Comparison of ENCODE assay signal across 1 cellular context in the genomic region with DNA sequence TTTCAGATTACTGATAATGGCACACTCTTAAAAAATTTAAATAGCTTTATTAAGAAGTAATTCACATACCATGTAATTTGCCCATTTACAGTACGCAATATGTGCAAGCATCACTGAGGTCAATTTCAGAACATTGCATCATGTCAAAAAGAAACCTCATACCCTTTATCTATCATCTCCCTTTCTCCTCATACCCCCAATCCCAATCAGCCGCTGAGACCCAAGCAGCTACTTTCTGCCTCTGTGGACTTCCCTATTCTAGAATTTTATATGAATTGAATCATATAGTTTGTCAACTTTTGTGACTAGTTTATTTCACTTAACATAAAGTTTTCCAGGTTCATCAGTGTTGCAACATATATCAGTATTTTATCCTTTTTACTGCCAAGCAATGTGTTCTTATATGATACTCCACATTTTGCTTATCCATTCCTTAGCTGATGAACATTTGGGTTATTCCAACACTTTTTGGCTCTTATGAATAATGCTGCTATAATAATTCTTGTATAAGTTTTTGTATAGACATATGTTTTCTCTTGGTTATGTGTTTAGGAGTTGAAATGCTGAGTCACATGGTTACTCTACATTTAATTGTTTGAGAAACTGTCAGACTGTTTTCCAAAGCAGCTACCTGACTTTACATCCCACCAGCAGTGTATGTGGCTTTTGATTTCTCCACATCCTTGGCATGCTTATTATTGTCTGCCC.
TF ChIP-seq lines count a peak whose summit lies in the region.

No MANE protein-coding gene starts in this region.

TF ChIP-seq in K562, 482 proteins besides CTCF, POLR2A, EP300 and RAD21 (continued from another document and continues in another):
- TF ChIP-seq RBM25 (IDR thresholded peaks at IDR 0.05; ENCODE audit: low read depth, low read length, severe bottlenecking) (no peak), GTF2F1 (IDR thresholded peaks at IDR 0.05; ENCODE audit: low read depth, low read length) (no peak), RBFOX2 (IDR thresholded peaks at IDR 0.05; ENCODE audit: low read depth, low read length) (peak; percentile 56), TRIM24 (IDR thresholded peaks at IDR 0.05) (peak; percentile 98 to 99), ZNF239 (CRISPR knock-in tag; IDR thresholded peaks at IDR 0.05) (no peak), ZNF133 (CRISPR knock-in tag; IDR thresholded peaks at IDR 0.05) (no peak), MAZ (CRISPR knock-in tag; conservative IDR thresholded peaks at IDR 0.05 in 1 of 2, IDR thresholded peaks at IDR 0.05 in 1 of 2) (peak in 1 of 2 experiments; percentile 42; a peak in 2 of 4 replicates), CEBPB (tag; IDR thresholded peaks at IDR 0.05) (peak; percentile 86), ZKSCAN8 (CRISPR knock-in tag; IDR thresholded peaks at IDR 0.05) (no peak; the same call in 1 of the 2 replicates), PPARD (CRISPR knock-in tag; IDR thresholded peaks at IDR 0.05) (no peak), HDAC3 (IDR thresholded peaks at IDR 0.05; ENCODE audit: borderline replicate concordance, partially characterized antibody) (no peak), TEAD1 (CRISPR knock-in tag; IDR thresholded peaks at IDR 0.05) (0 out of 4 replicates have a peak, but pooled peaks of 1 of the 2 experiments have one; percentile 19), ZNF583 (CRISPR knock-in tag; IDR thresholded peaks at IDR 0.05) (no peak), RCOR1 (IDR thresholded peaks at IDR 0.05; ENCODE audit: borderline replicate concordance in 1 of 2, low read depth in 2 of 2, low read length in 2 of 2) (peak in 1 of 2 experiments; percentile 71; a peak in 1 of 4 replicates), FOXM1 (IDR thresholded peaks at IDR 0.05; ENCODE audit: low read depth) (no peak), FOXM1 (CRISPR knock-in tag; IDR thresholded peaks at IDR 0.05; ENCODE audit: low read depth) (no peak), NR2C2 (CRISPR knock-in tag; IDR thresholded peaks at IDR 0.05) (no peak), NR2C2 (tag; IDR thresholded peaks at IDR 0.05) (peak; percentile 54), TAF15 (IDR thresholded peaks at IDR 0.05; ENCODE audit: low read depth, low read length) (no peak), RB1 (IDR thresholded peaks at IDR 0.05; ENCODE audit: low read depth) (no peak), RBM17 (IDR thresholded peaks at IDR 0.05; ENCODE audit: borderline replicate concordance, low read depth, low read length) (no peak), ESRRA (IDR thresholded peaks at IDR 0.05; ENCODE audit: borderline replicate concordance, low read depth) (0 out of 2 replicates have a peak, but pooled peaks have one; percentile 27), ETV1 (tag; conservative IDR thresholded peaks at IDR 0.05; ENCODE audit: low read depth) (0 out of 2 replicates have a peak, but pooled peaks have one; percentile 43), KLF6 (CRISPR knock-in tag; IDR thresholded peaks at IDR 0.05; ENCODE audit: borderline replicate concordance) (0 out of 2 replicates have a peak, but pooled peaks have one; percentile 49), SRSF3 (IDR thresholded peaks at IDR 0.05; ENCODE audit: insufficient read depth, low read length) (no peak)
- TF ChIP-seq, protein P1, sequence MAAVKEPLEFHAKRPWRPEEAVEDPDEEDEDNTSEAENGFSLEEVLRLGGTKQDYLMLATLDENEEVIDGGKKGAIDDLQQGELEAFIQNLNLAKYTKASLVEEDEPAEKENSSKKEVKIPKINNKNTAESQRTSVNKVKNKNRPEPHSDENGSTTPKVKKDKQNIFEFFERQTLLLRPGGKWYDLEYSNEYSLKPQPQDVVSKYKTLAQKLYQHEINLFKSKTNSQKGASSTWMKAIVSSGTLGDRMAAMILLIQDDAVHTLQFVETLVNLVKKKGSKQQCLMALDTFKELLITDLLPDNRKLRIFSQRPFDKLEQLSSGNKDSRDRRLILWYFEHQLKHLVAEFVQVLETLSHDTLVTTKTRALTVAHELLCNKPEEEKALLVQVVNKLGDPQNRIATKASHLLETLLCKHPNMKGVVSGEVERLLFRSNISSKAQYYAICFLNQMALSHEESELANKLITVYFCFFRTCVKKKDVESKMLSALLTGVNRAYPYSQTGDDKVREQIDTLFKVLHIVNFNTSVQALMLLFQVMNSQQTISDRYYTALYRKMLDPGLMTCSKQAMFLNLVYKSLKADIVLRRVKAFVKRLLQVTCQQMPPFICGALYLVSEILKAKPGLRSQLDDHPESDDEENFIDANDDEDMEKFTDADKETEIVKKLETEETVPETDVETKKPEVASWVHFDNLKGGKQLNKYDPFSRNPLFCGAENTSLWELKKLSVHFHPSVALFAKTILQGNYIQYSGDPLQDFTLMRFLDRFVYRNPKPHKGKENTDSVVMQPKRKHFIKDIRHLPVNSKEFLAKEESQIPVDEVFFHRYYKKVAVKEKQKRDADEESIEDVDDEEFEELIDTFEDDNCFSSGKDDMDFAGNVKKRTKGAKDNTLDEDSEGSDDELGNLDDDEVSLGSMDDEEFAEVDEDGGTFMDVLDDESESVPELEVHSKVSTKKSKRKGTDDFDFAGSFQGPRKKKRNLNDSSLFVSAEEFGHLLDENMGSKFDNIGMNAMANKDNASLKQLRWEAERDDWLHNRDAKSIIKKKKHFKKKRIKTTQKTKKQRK (IDR thresholded peaks at IDR 0.05; ENCODE audit: borderline replicate concordance, low read depth, low read length) = no peak
- TF ChIP-seq, protein P2, sequence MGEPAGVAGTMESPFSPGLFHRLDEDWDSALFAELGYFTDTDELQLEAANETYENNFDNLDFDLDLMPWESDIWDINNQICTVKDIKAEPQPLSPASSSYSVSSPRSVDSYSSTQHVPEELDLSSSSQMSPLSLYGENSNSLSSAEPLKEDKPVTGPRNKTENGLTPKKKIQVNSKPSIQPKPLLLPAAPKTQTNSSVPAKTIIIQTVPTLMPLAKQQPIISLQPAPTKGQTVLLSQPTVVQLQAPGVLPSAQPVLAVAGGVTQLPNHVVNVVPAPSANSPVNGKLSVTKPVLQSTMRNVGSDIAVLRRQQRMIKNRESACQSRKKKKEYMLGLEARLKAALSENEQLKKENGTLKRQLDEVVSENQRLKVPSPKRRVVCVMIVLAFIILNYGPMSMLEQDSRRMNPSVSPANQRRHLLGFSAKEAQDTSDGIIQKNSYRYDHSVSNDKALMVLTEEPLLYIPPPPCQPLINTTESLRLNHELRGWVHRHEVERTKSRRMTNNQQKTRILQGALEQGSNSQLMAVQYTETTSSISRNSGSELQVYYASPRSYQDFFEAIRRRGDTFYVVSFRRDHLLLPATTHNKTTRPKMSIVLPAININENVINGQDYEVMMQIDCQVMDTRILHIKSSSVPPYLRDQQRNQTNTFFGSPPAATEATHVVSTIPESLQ (CRISPR knock-in tag; IDR thresholded peaks at IDR 0.05) = no peak
- TF ChIP-seq, protein P3, sequence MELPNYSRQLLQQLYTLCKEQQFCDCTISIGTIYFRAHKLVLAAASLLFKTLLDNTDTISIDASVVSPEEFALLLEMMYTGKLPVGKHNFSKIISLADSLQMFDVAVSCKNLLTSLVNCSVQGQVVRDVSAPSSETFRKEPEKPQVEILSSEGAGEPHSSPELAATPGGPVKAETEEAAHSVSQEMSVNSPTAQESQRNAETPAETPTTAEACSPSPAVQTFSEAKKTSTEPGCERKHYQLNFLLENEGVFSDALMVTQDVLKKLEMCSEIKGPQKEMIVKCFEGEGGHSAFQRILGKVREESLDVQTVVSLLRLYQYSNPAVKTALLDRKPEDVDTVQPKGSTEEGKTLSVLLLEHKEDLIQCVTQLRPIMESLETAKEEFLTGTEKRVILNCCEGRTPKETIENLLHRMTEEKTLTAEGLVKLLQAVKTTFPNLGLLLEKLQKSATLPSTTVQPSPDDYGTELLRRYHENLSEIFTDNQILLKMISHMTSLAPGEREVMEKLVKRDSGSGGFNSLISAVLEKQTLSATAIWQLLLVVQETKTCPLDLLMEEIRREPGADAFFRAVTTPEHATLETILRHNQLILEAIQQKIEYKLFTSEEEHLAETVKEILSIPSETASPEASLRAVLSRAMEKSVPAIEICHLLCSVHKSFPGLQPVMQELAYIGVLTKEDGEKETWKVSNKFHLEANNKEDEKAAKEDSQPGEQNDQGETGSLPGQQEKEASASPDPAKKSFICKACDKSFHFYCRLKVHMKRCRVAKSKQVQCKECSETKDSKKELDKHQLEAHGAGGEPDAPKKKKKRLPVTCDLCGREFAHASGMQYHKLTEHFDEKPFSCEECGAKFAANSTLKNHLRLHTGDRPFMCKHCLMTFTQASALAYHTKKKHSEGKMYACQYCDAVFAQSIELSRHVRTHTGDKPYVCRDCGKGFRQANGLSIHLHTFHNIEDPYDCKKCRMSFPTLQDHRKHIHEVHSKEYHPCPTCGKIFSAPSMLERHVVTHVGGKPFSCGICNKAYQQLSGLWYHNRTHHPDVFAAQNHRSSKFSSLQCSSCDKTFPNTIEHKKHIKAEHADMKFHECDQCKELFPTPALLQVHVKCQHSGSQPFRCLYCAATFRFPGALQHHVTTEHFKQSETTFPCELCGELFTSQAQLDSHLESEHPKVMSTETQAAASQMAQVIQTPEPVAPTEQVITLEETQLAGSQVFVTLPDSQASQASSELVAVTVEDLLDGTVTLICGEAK (IDR thresholded peaks at IDR 0.05) = 0 out of 2 replicates have a peak, but pooled peaks have one; percentile 22
- TF ChIP-seq, protein P3 (CRISPR knock-in tag; IDR thresholded peaks at IDR 0.05) = no peak
- TF ChIP-seq, protein P4, sequence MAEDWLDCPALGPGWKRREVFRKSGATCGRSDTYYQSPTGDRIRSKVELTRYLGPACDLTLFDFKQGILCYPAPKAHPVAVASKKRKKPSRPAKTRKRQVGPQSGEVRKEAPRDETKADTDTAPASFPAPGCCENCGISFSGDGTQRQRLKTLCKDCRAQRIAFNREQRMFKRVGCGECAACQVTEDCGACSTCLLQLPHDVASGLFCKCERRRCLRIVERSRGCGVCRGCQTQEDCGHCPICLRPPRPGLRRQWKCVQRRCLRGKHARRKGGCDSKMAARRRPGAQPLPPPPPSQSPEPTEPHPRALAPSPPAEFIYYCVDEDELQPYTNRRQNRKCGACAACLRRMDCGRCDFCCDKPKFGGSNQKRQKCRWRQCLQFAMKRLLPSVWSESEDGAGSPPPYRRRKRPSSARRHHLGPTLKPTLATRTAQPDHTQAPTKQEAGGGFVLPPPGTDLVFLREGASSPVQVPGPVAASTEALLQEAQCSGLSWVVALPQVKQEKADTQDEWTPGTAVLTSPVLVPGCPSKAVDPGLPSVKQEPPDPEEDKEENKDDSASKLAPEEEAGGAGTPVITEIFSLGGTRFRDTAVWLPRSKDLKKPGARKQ (CRISPR knock-in tag; IDR thresholded peaks at IDR 0.05) = no peak
- TF ChIP-seq, protein P5, sequence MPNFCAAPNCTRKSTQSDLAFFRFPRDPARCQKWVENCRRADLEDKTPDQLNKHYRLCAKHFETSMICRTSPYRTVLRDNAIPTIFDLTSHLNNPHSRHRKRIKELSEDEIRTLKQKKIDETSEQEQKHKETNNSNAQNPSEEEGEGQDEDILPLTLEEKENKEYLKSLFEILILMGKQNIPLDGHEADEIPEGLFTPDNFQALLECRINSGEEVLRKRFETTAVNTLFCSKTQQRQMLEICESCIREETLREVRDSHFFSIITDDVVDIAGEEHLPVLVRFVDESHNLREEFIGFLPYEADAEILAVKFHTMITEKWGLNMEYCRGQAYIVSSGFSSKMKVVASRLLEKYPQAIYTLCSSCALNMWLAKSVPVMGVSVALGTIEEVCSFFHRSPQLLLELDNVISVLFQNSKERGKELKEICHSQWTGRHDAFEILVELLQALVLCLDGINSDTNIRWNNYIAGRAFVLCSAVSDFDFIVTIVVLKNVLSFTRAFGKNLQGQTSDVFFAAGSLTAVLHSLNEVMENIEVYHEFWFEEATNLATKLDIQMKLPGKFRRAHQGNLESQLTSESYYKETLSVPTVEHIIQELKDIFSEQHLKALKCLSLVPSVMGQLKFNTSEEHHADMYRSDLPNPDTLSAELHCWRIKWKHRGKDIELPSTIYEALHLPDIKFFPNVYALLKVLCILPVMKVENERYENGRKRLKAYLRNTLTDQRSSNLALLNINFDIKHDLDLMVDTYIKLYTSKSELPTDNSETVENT (CRISPR knock-in tag; IDR thresholded peaks at IDR 0.05) = no peak
- TF ChIP-seq, protein P6, sequence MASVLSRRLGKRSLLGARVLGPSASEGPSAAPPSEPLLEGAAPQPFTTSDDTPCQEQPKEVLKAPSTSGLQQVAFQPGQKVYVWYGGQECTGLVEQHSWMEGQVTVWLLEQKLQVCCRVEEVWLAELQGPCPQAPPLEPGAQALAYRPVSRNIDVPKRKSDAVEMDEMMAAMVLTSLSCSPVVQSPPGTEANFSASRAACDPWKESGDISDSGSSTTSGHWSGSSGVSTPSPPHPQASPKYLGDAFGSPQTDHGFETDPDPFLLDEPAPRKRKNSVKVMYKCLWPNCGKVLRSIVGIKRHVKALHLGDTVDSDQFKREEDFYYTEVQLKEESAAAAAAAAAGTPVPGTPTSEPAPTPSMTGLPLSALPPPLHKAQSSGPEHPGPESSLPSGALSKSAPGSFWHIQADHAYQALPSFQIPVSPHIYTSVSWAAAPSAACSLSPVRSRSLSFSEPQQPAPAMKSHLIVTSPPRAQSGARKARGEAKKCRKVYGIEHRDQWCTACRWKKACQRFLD (CRISPR knock-in tag; IDR thresholded peaks at IDR 0.05) = peak; percentile 46; the same call in 1 of the 2 replicates
- TF ChIP-seq, protein P7, sequence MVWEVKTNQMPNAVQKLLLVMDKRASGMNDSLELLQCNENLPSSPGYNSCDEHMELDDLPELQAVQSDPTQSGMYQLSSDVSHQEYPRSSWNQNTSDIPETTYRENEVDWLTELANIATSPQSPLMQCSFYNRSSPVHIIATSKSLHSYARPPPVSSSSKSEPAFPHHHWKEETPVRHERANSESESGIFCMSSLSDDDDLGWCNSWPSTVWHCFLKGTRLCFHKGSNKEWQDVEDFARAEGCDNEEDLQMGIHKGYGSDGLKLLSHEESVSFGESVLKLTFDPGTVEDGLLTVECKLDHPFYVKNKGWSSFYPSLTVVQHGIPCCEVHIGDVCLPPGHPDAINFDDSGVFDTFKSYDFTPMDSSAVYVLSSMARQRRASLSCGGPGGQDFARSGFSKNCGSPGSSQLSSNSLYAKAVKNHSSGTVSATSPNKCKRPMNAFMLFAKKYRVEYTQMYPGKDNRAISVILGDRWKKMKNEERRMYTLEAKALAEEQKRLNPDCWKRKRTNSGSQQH (CRISPR knock-in tag; IDR thresholded peaks at IDR 0.05) = no peak
